ENCODE assay signal across 16 cellular contexts in the genomic region with DNA sequence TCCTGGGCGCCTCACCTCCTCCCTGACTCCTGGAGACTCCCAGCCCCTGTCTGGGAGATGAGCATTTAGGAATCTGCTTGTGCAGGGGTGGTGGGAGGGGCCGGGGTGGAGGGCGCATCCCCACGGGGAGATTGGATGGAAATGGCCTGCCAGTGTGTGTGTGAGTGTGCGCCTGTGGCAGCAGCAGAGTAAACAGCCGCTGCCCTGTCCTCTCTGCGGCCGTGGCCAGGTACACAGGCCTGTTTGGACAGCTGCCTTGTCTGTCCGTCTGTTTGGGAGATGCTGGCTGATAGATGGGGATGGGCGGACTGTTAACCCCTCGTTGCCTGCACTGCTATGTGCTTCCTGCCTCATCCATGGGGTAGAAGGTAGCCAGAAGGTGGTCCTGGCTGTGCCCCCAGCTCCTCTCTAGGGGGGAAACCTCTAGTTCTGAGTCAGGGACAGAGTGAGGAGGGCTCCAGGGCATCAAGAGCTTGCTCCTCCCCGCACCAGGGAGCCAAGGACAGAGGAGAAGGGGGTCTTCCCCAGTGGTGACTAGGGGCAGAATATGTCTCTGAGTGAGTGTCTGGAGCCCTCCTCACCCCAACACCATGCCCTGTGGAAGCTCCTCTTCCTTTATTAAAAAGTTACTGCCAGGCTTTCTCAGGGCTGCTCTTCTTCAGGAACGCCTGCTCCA.
DNase-seq lines count a peak whose midpoint lies in the region; ATAC-seq, FAIRE-seq and TF ChIP-seq lines count a peak whose summit lies in the region.
"Had no signal": no experiment of that assay in that cellular context is flagged by ENCODE, and none has a peak within 500 bp of the region (broad histone marks: within the 10 kb centered on the region; RNA-seq: fewer than 3 reads in every experiment).

No MANE protein-coding gene starts in this region.

- WGBS in H1 (ENCODE audit: extremely low coverage in 1 of 2, insufficient coverage in 1 of 2, insufficient read length in 1 of 2, insufficient replicate concordance in 2 of 2, low coverage in 1 of 2, low lambda C conversion rate in 2 of 2, missing lambda C conversion rate in 1 of 2), 2 experiments, result 26% methylated on average over 12 of the region's 13 CpGs; no CpG with 5 or more reads in 1 of the 2 experiments
- WGBS in neuronal stem cell (ENCODE audit: extremely low coverage in 2 of 2, insufficient read length in 2 of 2, insufficient replicate concordance in 1 of 2), 2 donors, result no CpG with 5 or more reads among the region's 13 CpGs

- no peak for TF ChIP-seq CTCF in H1 (IDR thresholded peaks at IDR 0.05; ENCODE audit: control extremely low read depth in 1 of 3, insufficient read depth in 1 of 3, low read depth in 1 of 3, low read length in 3 of 3)

- H3K4me1 ChIP-seq in H1 (replicated peaks in 1 of 4; ENCODE audit: control insufficient read depth in 3 of 4, insufficient read depth in 4 of 4, low read length in 3 of 4) (peaks cover 17 to 66% (median 55%) of the 10 kb centered on the region in 4 experiments), neuronal stem cell (ENCODE audit: control insufficient read depth in 2 of 2, insufficient read depth in 1 of 2, low read depth in 1 of 2, low read length in 2 of 2) (peaks cover 17 to 43% of the 10 kb centered on the region in 2 donors)

- H3K18ac ChIP-seq in H1 (ENCODE audit: extremely low read depth, low read length), result peak overlapping the region; percentile 90
- H3K18ac ChIP-seq in neuronal stem cell (ENCODE audit: low read length), result peak overlapping the region; percentile 70

- H3K27ac ChIP-seq in H1 (ENCODE audit: low read depth, low read length), result no peak overlapping the region
- H3K27ac ChIP-seq in neuronal stem cell (replicated peaks; ENCODE audit: low read length), result no peak overlapping the region
- H3K27ac ChIP-seq: coronary artery, testis had no signal

- peak overlapping the region; percentile 47 to 48 for H3K4me2 ChIP-seq in H1 (ENCODE audit: insufficient read depth in 1 of 2, low read depth in 2 of 2, low read length in 2 of 2)
- no peak overlapping the region for H3K4me2 ChIP-seq in neuronal stem cell (ENCODE audit: insufficient read depth, low read length, poor library complexity, severe bottlenecking)

- CTCF ChIA-PET in H1 (lab: Charles Lee; ENCODE audit: partially characterized antibody), result interaction anchor here (0.9 to 23.0 kb wide), 9 partner anchors 9 to 106 kb away, joined by 3 to 323 read pairs (median 8); a partner anchor contains a TSS

- no peak overlapping the region for H2AFZ ChIP-seq in H1 (ENCODE audit: low read length)
- no peak overlapping the region for H2AFZ ChIP-seq in neuronal stem cell (ENCODE audit: low read length)

- H2BK12ac ChIP-seq in H1 (ENCODE audit: low read depth, low read length) (peak overlapping the region; percentile 99; the same call in 1 of the 2 replicates), neuronal stem cell (ENCODE audit: low read length) (no peak overlapping the region)

- no peak overlapping the region for H3K9ac ChIP-seq in H1 (replicated peaks in 1 of 4; ENCODE audit: extremely low read depth in 1 of 4, low read depth in 3 of 4, low read length in 3 of 4)
- peak overlapping the region; percentile 17 for H3K9ac ChIP-seq in neuronal stem cell (ENCODE audit: low read depth, low read length, poor library complexity)

- H3K79me1 ChIP-seq in H1 (ENCODE audit: low read depth, low read length) (no peaks in the 10 kb centered on the region), neuronal stem cell (ENCODE audit: low read depth, low read length) (no peaks in the 10 kb centered on the region)

- H3K36me3 ChIP-seq in H1 (ENCODE audit: control insufficient read depth in 2 of 4, insufficient read depth in 4 of 4, low read length in 3 of 4) (no peaks in the 10 kb centered on the region), neuronal stem cell (replicated peaks in 1 of 2; ENCODE audit: control insufficient read depth in 2 of 2, insufficient read depth in 2 of 2, low read length in 2 of 2) (peaks cover 0 to 1% of the 10 kb centered on the region in 2 donors)

- intact Hi-C loops in Right ventricle myocardium superior (cut with DNase I), result no loop called here

- H4K20me1 ChIP-seq in H1 (replicated peaks in 1 of 2; ENCODE audit: control insufficient read depth in 1 of 2, insufficient read depth in 2 of 2, low read length in 2 of 2), result no peaks in the 10 kb centered on the region

- no peak for TF ChIP-seq POLR2A in H1 (IDR thresholded peaks at IDR 0.05; ENCODE audit: control extremely low read depth in 1 of 2, low read depth in 2 of 2, low read length in 2 of 2)

- H2AK5ac ChIP-seq in H1 (ENCODE audit: low read depth, low read length), result 0 out of 2 replicates have a peak overlapping the region, but pooled peaks have one; percentile 7
- peak overlapping the region; percentile 90 for H2AK5ac ChIP-seq in neuronal stem cell (ENCODE audit: low read depth, low read length)

- H3K56ac ChIP-seq in H1 (replicated peaks; ENCODE audit: insufficient read length, low read depth, low read length), result no peak overlapping the region

- H3K4me3 ChIP-seq in H1 (ENCODE audit: extremely low read depth in 1 of 4, insufficient read depth in 2 of 4, low read depth in 3 of 4, low read length in 4 of 4), result peak overlapping the region in 1 of 4 experiments; percentile 10; a peak in 1 of 8 replicates
- no peak overlapping the region for H3K4me3 ChIP-seq in neuronal stem cell (ENCODE audit: low read length in 2 of 2)
- H3K4me3 ChIP-seq: coronary artery, testis had no signal

- no peak for ATAC-seq in Right ventricle myocardium superior (ENCODE audit: poor library complexity)
- ATAC-seq: activated T-cell treated with anti-CD3 and anti-CD28 coated beads, Interleukin-2, amount 50 U/mL, for 4 hours had no signal

- H3K23ac ChIP-seq in H1 (ENCODE audit: insufficient read length) (no peak overlapping the region), neuronal stem cell (ENCODE audit: low read depth, low read length, poor library complexity) (peak overlapping the region; percentile 66)

- H2BK15ac ChIP-seq in H1 (ENCODE audit: low read length), result peak overlapping the region; percentile 95; the same call in 1 of the 2 replicates
- peak overlapping the region; percentile 97 for H2BK15ac ChIP-seq in neuronal stem cell (ENCODE audit: low read length)

- H2BK120ac ChIP-seq in H1 (replicated peaks; ENCODE audit: low read depth, low read length), result peak overlapping the region; percentile 44
- H2BK120ac ChIP-seq in neuronal stem cell (ENCODE audit: low read depth, low read length), result peak overlapping the region; percentile 10

- H3K14ac ChIP-seq in H1 (ENCODE audit: insufficient read length) (no peak overlapping the region), neuronal stem cell (ENCODE audit: low read length) (no peak overlapping the region)

- peak overlapping the region; percentile 40 for H4K5ac ChIP-seq in H1 (ENCODE audit: insufficient read length, low read depth, low read length)

- H3K23me2 ChIP-seq in H1 (ENCODE audit: low read depth, low read length), result peaks cover 8% of the 10 kb centered on the region

- H3K27me3 ChIP-seq in H1 (replicated peaks in 1 of 4; ENCODE audit: control insufficient read depth in 3 of 4, extremely low read depth in 1 of 4, insufficient read depth in 3 of 4, low read length in 3 of 4), result peaks cover 0 to 27% (median 17%) of the 10 kb centered on the region in 4 experiments; a peak in 6 of 7 replicates
- peaks cover 35 to 93% (median 85%) of the 10 kb centered on the region in 3 experiments for H3K27me3 ChIP-seq in neuronal stem cell (ENCODE audit: control insufficient read depth in 3 of 3, insufficient read depth in 3 of 3, low read depth in 1 of 3, low read length in 3 of 3)
- H3K27me3 ChIP-seq: testis had no signal

- no peaks in the 10 kb centered on the region for H3K79me2 ChIP-seq in H1 (ENCODE audit: control insufficient read depth in 1 of 2, insufficient read depth in 2 of 2, low read length in 2 of 2)

- H4K8ac ChIP-seq in H1 (ENCODE audit: extremely low read depth, insufficient read depth, low read length), result peak overlapping the region; percentile 1; the same call in 1 of the 2 replicates
- H4K8ac ChIP-seq in neuronal stem cell (ENCODE audit: low read depth, low read length), result no peak overlapping the region

- H3K4ac ChIP-seq in H1 (replicated peaks; ENCODE audit: insufficient read length, low read depth, low read length), result peak overlapping the region; percentile 65
- no peak overlapping the region for H3K4ac ChIP-seq in neuronal stem cell (ENCODE audit: low read length)

- DNase-seq in NCI-H2029 (lab: John Stamatoyannopoulos, UW) (peak; percentile 67), NCI-H2029 treated with DMSO at 0.1 percent for 48 hours (lab: John Stamatoyannopoulos, UW) (no peak), NCI-H774 (lab: John Stamatoyannopoulos, UW) (peak; percentile 95), H1 (ENCODE audit: low read depth in 1 of 2, low spot score in 2 of 2) (no peak), neuronal stem cell (ENCODE audit: low spot score) (no peak), Right ventricle myocardium superior (no peak), OCI-M2 (lab: John Stamatoyannopoulos, UW; ENCODE audit: unreplicated experiment) (no peak), NCI-H1436 (lab: John Stamatoyannopoulos, UW) (no peak)
- DNase-seq: activated CD4-positive, alpha-beta T cell treated with anti-CD3 and anti-CD28 coated beads, Interleukin-2, amount 10 ng/mL, durations not matched to agents 7 days and 5 days; activated T-cell treated with anti-CD3 and anti-CD28 coated beads, Interleukin-2, amount 50 U/mL, for 4 hours; amniotic stem cell; CD8-positive, alpha-beta memory T cell; testis had no signal

- H2BK20ac ChIP-seq in H1 (ENCODE audit: low read length), result peak overlapping the region; percentile 99; the same call in 1 of the 2 replicates

- POLR2A ChIA-PET in H1 (lab: Charles Lee; ENCODE audit: partially characterized antibody), result interaction anchor here (1.4 to 4.6 kb wide), 4 partner anchors 7 to 57 kb away, joined by 4 to 26 read pairs (median 5); no protein-coding TSS in a partner anchor

- TF ChIP-seq RAD21 in H1 (IDR thresholded peaks at IDR 0.05 in 1 of 2, conservative IDR thresholded peaks at IDR 0.05 in 1 of 2; ENCODE audit: low read depth in 2 of 2, low read length in 2 of 2), result no peak

- peak overlapping the region; percentile 57; the same call in 1 of the 2 replicates for H2BK5ac ChIP-seq in H1 (ENCODE audit: low read depth, low read length)
- H2BK5ac ChIP-seq in neuronal stem cell (ENCODE audit: low read length), result peak overlapping the region; percentile 72

- peak overlapping the region; percentile 99 for H4K91ac ChIP-seq in H1 (replicated peaks; ENCODE audit: insufficient read length, low read length)
- no peak overlapping the region for H4K91ac ChIP-seq in neuronal stem cell (ENCODE audit: low read depth, low read length, poor library complexity)

- H3K9me3 ChIP-seq in H1 (ENCODE audit: insufficient read depth in 2 of 2, low read depth in 1 of 2, low read length in 1 of 2) (no peaks in the 10 kb centered on the region), neuronal stem cell (replicated peaks in 1 of 2; ENCODE audit: control insufficient read depth in 2 of 2, insufficient read depth in 1 of 2, low read depth in 1 of 2, low read length in 2 of 2) (peaks cover 0 to 5% of the 10 kb centered on the region in 2 donors)
- H3K9me3 ChIP-seq: testis had no signal

- no peak for FAIRE-seq in H1 (lab: Jason Lieb, UNC)
- FAIRE-seq: A204.1, HTR-8/SVneo had no signal

- no peak for TF ChIP-seq EP300 in H1 (IDR thresholded peaks at IDR 0.05; ENCODE audit: borderline replicate concordance in 1 of 2, low read depth in 2 of 2, low read length in 2 of 2)

TF ChIP-seq in H1, 55 proteins besides CTCF, POLR2A, EP300 and RAD21 (continues in another document):
- no peak for TF ChIP-seq TBP (IDR thresholded peaks at IDR 0.05; ENCODE audit: low read depth, low read length)

Comparison
In these comparisons a context has a peak if more than half of its experiments do, and no peak if none do; other contexts are left out.
1. DNase-seq: peak in NCI-H2029 (single experiment) and NCI-H774 (single experiment); none in NCI-H2029 treated with DMSO at 0.1 percent for 48 hours (single experiment), H1 (0 of 2), neuronal stem cell (single experiment), Right ventricle myocardium superior (single experiment), OCI-M2 (single experiment) and NCI-H1436 (single experiment).